8 cellular contexts compared by ENCODE assay signal in genomic region chr6:107957165-107957908, GRCh38. TPM values are rescaled to one million over a fixed set of nuclear protein-coding genes. Genes with fewer than 3 reads are reported as not detected.
DNase-seq lines count a peak whose midpoint lies in the region; ATAC-seq and TF ChIP-seq lines count a peak whose summit lies in the region.

No MANE protein-coding gene starts in this region.

- TF ChIP-seq CTCF in glutamatergic neuron (IDR thresholded peaks at IDR 0.05; ENCODE audit: partially characterized antibody, unreplicated experiment) (no peak), tibial nerve (IDR thresholded peaks at IDR 0.05) (no peak)

- H3K27me3 Mint-ChIP-seq in activated naive CD8-positive, alpha-beta T cell: no peaks in the 10 kb centered on the region
- peaks cover 16% of the 10 kb centered on the region for H3K27me3 Mint-ChIP-seq in glutamatergic neuron (ENCODE audit: unreplicated experiment)

- peak in 1 of 2 donors; percentile 25 for TF ChIP-seq EP300 in tibial nerve (IDR thresholded peaks at IDR 0.05)

- H3K4me3 Mint-ChIP-seq in activated naive CD8-positive, alpha-beta T cell: peak overlapping the region; percentile 100
- H3K4me3 Mint-ChIP-seq in glutamatergic neuron (ENCODE audit: unreplicated experiment): peak overlapping the region; percentile 99

- TF ChIP-seq POLR2A in tibial nerve (IDR thresholded peaks at IDR 0.05): no peak

- DNase-seq in CD1c-positive myeloid dendritic cell (ENCODE audit: extremely low spot score) (peak; percentile 78), GM19238 (ENCODE audit: insufficient read length, low spot score) (peak; percentile 55), SJCRH30 (peak; percentile 84 to 89), glutamatergic neuron (peak; percentile 43), pons (ENCODE audit: low spot score) (peak; percentile 63), tibial nerve (ENCODE audit: low spot score in 2 of 2) (peak in 1 of 2 donors; percentile 48)

- H3K4me1 ChIP-seq in SJCRH30: peaks cover 5% of the 10 kb centered on the region; the same call in 1 of the 2 replicates
- H3K4me1 ChIP-seq in tibial nerve: peaks cover 0 to 43% (median 5%) of the 10 kb centered on the region in 4 donors

- H3K27ac ChIP-seq in SJCRH30 (peak overlapping the region; percentile 91), tibial nerve (peak overlapping the region; percentile 77 to 94 (median 89))

- H3K9me3 Mint-ChIP-seq in activated naive CD8-positive, alpha-beta T cell (ENCODE audit: low read depth): no peaks in the 10 kb centered on the region
- peaks cover 26% of the 10 kb centered on the region for H3K9me3 Mint-ChIP-seq in glutamatergic neuron (ENCODE audit: unreplicated experiment)

- H3K27me3 ChIP-seq in SJCRH30 (no peaks in the 10 kb centered on the region), tibial nerve (no peaks in the 10 kb centered on the region)

- 0% methylated on average over 29 to 47 of the region's 47 CpGs for WGBS in tibial nerve, 2 donors

- no peaks in the 10 kb centered on the region for H3K9me3 ChIP-seq in SJCRH30 (replicated peaks)
- H3K9me3 ChIP-seq in tibial nerve: no peaks in the 10 kb centered on the region

- H3K36me3 Mint-ChIP-seq in activated naive CD8-positive, alpha-beta T cell: peaks cover 3% of the 10 kb centered on the region
- no peaks in the 10 kb centered on the region for H3K36me3 Mint-ChIP-seq in glutamatergic neuron (ENCODE audit: unreplicated experiment)

- ATAC-seq in HG03457 (IDR thresholded peaks at IDR 0.05; ENCODE audit: unreplicated experiment): peak; percentile 24

- peak overlapping the region; percentile 99 for H3K27ac Mint-ChIP-seq in activated naive CD8-positive, alpha-beta T cell
- H3K27ac Mint-ChIP-seq in glutamatergic neuron (ENCODE audit: unreplicated experiment): peak overlapping the region; percentile 99

- peaks cover 15% of the 10 kb centered on the region for H3K36me3 ChIP-seq in SJCRH30
- no peaks in the 10 kb centered on the region for H3K36me3 ChIP-seq in tibial nerve

- H3K4me3 ChIP-seq in SJCRH30 (peak overlapping the region; percentile 91), tibial nerve (peak overlapping the region; percentile 62 to 82 (median 79))

- H3K4me1 Mint-ChIP-seq in activated naive CD8-positive, alpha-beta T cell (ENCODE audit: low read depth): peaks cover 29% of the 10 kb centered on the region
- H3K4me1 Mint-ChIP-seq in glutamatergic neuron (ENCODE audit: low read depth, unreplicated experiment): peaks cover 13% of the 10 kb centered on the region

RNA-seq across cellular contexts. Expression of gene SEC63, which starts 0.7 kb away (rescaled TPM):
- total RNA-seq in SJCRH30 (2014; rRNA removed; shearing (Covaris generic)): 19.9 and 25.6 TPM in 2 replicates
- 311 TPM for total RNA-seq in glutamatergic neuron (ENCODE audit: unreplicated experiment)
- total RNA-seq in tibial nerve: 10 to 100 TPM; 32.6 to 84.0 (median 44.5) TPM
